1 cellular context compared by ENCODE assay signal in genomic region chr22:39150848-39151215, GRCh38.
TF ChIP-seq lines count a peak whose summit lies in the region.

No MANE protein-coding gene starts in this region.

TF ChIP-seq in IMR-90, 13 proteins besides CTCF, POLR2A, EP300 and RAD21:
- TF ChIP-seq SMC3 (IDR thresholded peaks at IDR 0.05; ENCODE audit: low read depth, low read length) (no peak), CEBPB (IDR thresholded peaks at IDR 0.05; ENCODE audit: low read depth, low read length) (no peak), BHLHE40 (IDR thresholded peaks at IDR 0.05; ENCODE audit: low read depth, low read length) (no peak), USF2 (IDR thresholded peaks at IDR 0.05; ENCODE audit: low read depth, low read length) (no peak)
